ENCODE assay signal across 28 cellular contexts in the genomic region with DNA sequence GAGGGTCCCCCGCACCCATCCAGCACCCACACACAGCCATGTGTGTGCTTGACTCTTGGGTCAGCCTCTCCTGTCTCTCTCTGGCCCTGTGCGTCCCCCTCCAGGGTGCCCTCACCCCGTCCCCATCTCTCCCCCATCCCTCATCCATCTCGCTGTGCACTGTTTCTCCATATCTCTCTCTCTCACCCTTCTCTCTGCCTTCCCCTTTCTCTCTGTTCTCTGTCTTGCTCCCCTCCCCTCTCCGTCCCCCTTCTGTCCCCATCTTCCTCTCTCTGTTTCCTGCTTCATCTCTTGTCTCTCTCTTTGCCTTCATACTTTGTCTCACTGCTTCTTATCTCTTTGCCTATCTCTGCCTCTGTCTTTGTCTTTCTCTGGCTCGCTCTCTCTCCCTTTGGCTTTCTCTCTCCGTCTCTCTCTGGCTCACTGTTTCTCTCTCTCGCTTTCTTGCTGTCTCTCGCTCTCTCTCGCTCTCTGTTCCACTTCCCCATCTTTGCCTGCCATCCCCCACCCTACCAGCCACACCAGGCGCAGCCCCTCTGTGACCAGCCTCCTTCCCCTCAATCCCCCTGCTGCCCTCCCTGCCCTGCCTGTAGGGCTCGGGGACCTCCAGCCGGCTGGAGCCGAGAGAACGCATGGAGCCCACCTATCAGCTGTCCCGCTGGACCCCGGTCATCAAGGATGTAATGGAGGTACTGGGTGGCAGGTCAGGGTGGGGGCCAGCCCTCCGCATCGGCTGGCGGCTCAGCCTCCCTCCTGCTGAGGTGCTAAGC. TPM values are rescaled to one million over a fixed set of nuclear protein-coding genes. Genes with fewer than 3 reads are reported as not detected.
DNase-seq lines count a peak whose midpoint lies in the region; ATAC-seq and TF ChIP-seq lines count a peak whose summit lies in the region.
"Had no signal": no experiment of that assay in that cellular context is flagged by ENCODE, and none has a peak within 500 bp of the region (broad histone marks: within the 10 kb centered on the region; RNA-seq: fewer than 3 reads in every experiment).

No MANE protein-coding gene starts in this region.

- H3K27ac ChIP-seq in HEK293 (ENCODE audit: extremely low read depth, low read depth, low read length) (no peak overlapping the region), WERI-Rb-1 (no peak overlapping the region), A673 (ENCODE audit: low read depth, low read length, poor library complexity, severe bottlenecking) (no peak overlapping the region)

- H3K27me3 Mint-ChIP-seq in neural crest cell (ENCODE audit: low read depth): peaks cover 17% of the 10 kb centered on the region
- H3K27me3 Mint-ChIP-seq in activated CD4-positive, alpha-beta memory T cell treated with anti-CD3 and anti-CD28 coated beads for 36 hours: no peaks in the 10 kb centered on the region
- H3K27me3 Mint-ChIP-seq: activated naive CD4-positive, alpha-beta T cell treated with anti-CD3 and anti-CD28 coated beads, Interleukin-2, amount 50 U/mL, for 24 hours; natural killer cell treated with Interleukin-12 subunit alpha and Interleukin-12 subunit beta and Interleukin-15 and Interleukin-18, amount 100 ng/mL, for 72 hours; T-helper 17 cell had no signal

- no peaks in the 10 kb centered on the region for H3K36me3 Mint-ChIP-seq in neural crest cell (ENCODE audit: low read depth)
- H3K36me3 Mint-ChIP-seq in activated CD4-positive, alpha-beta memory T cell treated with anti-CD3 and anti-CD28 coated beads for 36 hours: peaks cover 10% of the 10 kb centered on the region
- H3K36me3 Mint-ChIP-seq: natural killer cell treated with Interleukin-12 subunit alpha and Interleukin-12 subunit beta and Interleukin-15 and Interleukin-18, amount 100 ng/mL, for 72 hours had no signal

- CTCF ChIA-PET in HEK293 (lab: Yijun Ruan, JAX) (interaction anchor here (0.6 kb wide), 1 partner anchor 156 kb away, joined by 3 read pairs; no protein-coding TSS in a partner anchor), A673 (lab: Charles Lee) (no interaction called here)
- CTCF ChIA-PET in activated CD4-positive, alpha-beta memory T cell treated with anti-CD3 and anti-CD28 coated beads for 36 hours (lab: Charles Lee): no interaction called here

- BruUV-seq in A673 (replicated peaks; lab: Mats Ljungman, UMichigan): no TSS peak

- TF ChIP-seq CTCF in HEK293 (tag by site-specific recombination; IDR thresholded peaks at IDR 0.05) (no peak), WERI-Rb-1 (IDR thresholded peaks at IDR 0.05; ENCODE audit: low read depth, low read length) (no peak), neural crest cell (conservative IDR thresholded peaks at IDR 0.05) (no peak), A673 (conservative IDR thresholded peaks at IDR 0.05; ENCODE audit: low read depth, low read length) (no peak)

- H3K9me3 ChIP-seq in HEK293 (ENCODE audit: control insufficient read depth, insufficient read depth, low read depth, low read length) (no peaks in the 10 kb centered on the region), WERI-Rb-1 (ENCODE audit: severe bottlenecking) (no peaks in the 10 kb centered on the region), A673 (ENCODE audit: low read depth, low read length, poor library complexity, severe bottlenecking) (no peaks in the 10 kb centered on the region)

- H3K9me3 Mint-ChIP-seq in neural crest cell: no peaks in the 10 kb centered on the region
- no peaks in the 10 kb centered on the region for H3K9me3 Mint-ChIP-seq in activated CD4-positive, alpha-beta memory T cell treated with anti-CD3 and anti-CD28 coated beads for 36 hours
- H3K9me3 Mint-ChIP-seq: activated naive CD4-positive, alpha-beta T cell treated with anti-CD3 and anti-CD28 coated beads, Interleukin-2, amount 50 U/mL, for 24 hours; activated T-cell treated with anti-CD3 and anti-CD28 coated beads, Interleukin-2, amount 50 U/mL, for 72 hours; natural killer cell treated with Interleukin-12 subunit alpha and Interleukin-12 subunit beta and Interleukin-15 and Interleukin-18, amount 100 ng/mL, for 72 hours had no signal

- no peaks in the 10 kb centered on the region for H3K27me3 ChIP-seq in WERI-Rb-1 (ENCODE audit: insufficient read depth, low read depth, severe bottlenecking)
- H3K27me3 ChIP-seq in A673 (replicated peaks; ENCODE audit: insufficient read depth, low read depth, low read length, poor library complexity): no peaks in the 10 kb centered on the region

- DNase-seq in MV-4-11 (lab: John Stamatoyannopoulos, UW): peak; percentile 81
- DNase-seq in WERI-Rb-1: peak; percentile 34
- DNase-seq in neural crest cell (ENCODE audit: low read depth, low spot score): no peak
- no peak for DNase-seq in AG20443 (ENCODE audit: low spot score)
- DNase-seq in activated CD4-positive, alpha-beta memory T cell treated with anti-CD3 and anti-CD28 coated beads for 36 hours: no peak
- no peak for DNase-seq in A673 (ENCODE audit: low spot score)
- DNase-seq: activated CD4-positive, CD25-positive, alpha-beta regulatory T cell; activated T-cell treated with anti-CD3 and anti-CD28 coated beads, Interleukin-2, amount 50 U/mL, for 72 hours; AML-193; DND-41; effector memory CD4-positive, alpha-beta T cell; HCEC 1CT; kidney glomerular epithelial cell; mammary epithelial cell; NCI-H1417 treated with DMSO at 0.1 percent for 48 hours; NCI-H2171; NCI-H526 treated with DMSO at 0.1 percent for 48 hours; PC-3; SHP77; stimulated activated CD4-positive, alpha-beta T cell treated with anti-CD3 and anti-CD28 coated beads, Interleukin-4, amount 100 ng/mL, for 24 hours; T-helper 17 cell had no signal

- no peak for ATAC-seq in HG03520 (IDR thresholded peaks at IDR 0.05; ENCODE audit: unreplicated experiment)
- ATAC-seq: activated T-cell treated with anti-CD3 and anti-CD28 coated beads, Interleukin-2, amount 50 U/mL, for 72 hours; natural killer cell treated with Interleukin-12 subunit alpha and Interleukin-12 subunit beta and Interleukin-15 and Interleukin-18, amount 100 ng/mL, for 72 hours; PC-3; T-helper 17 cell had no signal

- H3K4me1 ChIP-seq in HEK293 (ENCODE audit: control insufficient read depth, insufficient read depth, low read length) (no peaks in the 10 kb centered on the region), A673 (ENCODE audit: insufficient read depth, low read length, poor library complexity, severe bottlenecking) (no peaks in the 10 kb centered on the region)

- peak overlapping the region; percentile 8 for H3K4me3 Mint-ChIP-seq in neural crest cell
- H3K4me3 Mint-ChIP-seq in activated CD4-positive, alpha-beta memory T cell treated with anti-CD3 and anti-CD28 coated beads for 36 hours: no peak overlapping the region
- H3K4me3 Mint-ChIP-seq: activated naive CD4-positive, alpha-beta T cell treated with anti-CD3 and anti-CD28 coated beads, Interleukin-2, amount 50 U/mL, for 24 hours; activated T-cell treated with anti-CD3 and anti-CD28 coated beads, Interleukin-2, amount 50 U/mL, for 72 hours; natural killer cell treated with Interleukin-12 subunit alpha and Interleukin-12 subunit beta and Interleukin-15 and Interleukin-18, amount 100 ng/mL, for 72 hours; T-helper 17 cell had no signal

- H3K4me3 ChIP-seq in HEK293 (ENCODE audit: low read depth, low read length) (no peak overlapping the region), WERI-Rb-1 (ENCODE audit: low read depth, low read length) (no peak overlapping the region), A673 (ENCODE audit: low read depth, low read length, poor library complexity, severe bottlenecking) (no peak overlapping the region)

- H3K36me3 ChIP-seq in HEK293 (ENCODE audit: control insufficient read depth in 2 of 2, insufficient read depth in 1 of 2, low read length in 2 of 2) (peaks cover 0 to 8% of the 10 kb centered on the region in 2 experiments; a peak in 1 of 3 replicates), WERI-Rb-1 (no peaks in the 10 kb centered on the region), A673 (ENCODE audit: insufficient read depth, low read length, poor library complexity, severe bottlenecking) (no peaks in the 10 kb centered on the region)

- intact Hi-C loops in activated CD4-positive, alpha-beta memory T cell treated with anti-CD3 and anti-CD28 coated beads for 36 hours (cut with micrococcal nuclease): no loop called here
- intact Hi-C loops in A673 (cut with micrococcal nuclease; ENCODE audit: unreplicated experiment): no loop called here

- H3K27ac Mint-ChIP-seq in neural crest cell (ENCODE audit: unreplicated experiment): no peak overlapping the region
- no peak overlapping the region for H3K27ac Mint-ChIP-seq in activated CD4-positive, alpha-beta memory T cell treated with anti-CD3 and anti-CD28 coated beads for 36 hours
- H3K27ac Mint-ChIP-seq: activated naive CD4-positive, alpha-beta T cell treated with anti-CD3 and anti-CD28 coated beads, Interleukin-2, amount 50 U/mL, for 24 hours; activated T-cell treated with anti-CD3 and anti-CD28 coated beads, Interleukin-2, amount 50 U/mL, for 72 hours; T-helper 17 cell had no signal

- POLR2A ChIA-PET in HEK293 (lab: Yijun Ruan, JAX): interaction anchor here (0.6 kb wide), 1 partner anchor 305 kb away, joined by 3 read pairs; no protein-coding TSS in a partner anchor
- POLR2A ChIA-PET in activated CD4-positive, alpha-beta memory T cell treated with anti-CD3 and anti-CD28 coated beads for 36 hours (lab: Charles Lee): no interaction called here
- POLR2A ChIA-PET in A673 (lab: Charles Lee; ENCODE audit: low non-redundant PET): no interaction called here

- H3K4me1 Mint-ChIP-seq in neural crest cell: no peaks in the 10 kb centered on the region
- no peaks in the 10 kb centered on the region for H3K4me1 Mint-ChIP-seq in activated CD4-positive, alpha-beta memory T cell treated with anti-CD3 and anti-CD28 coated beads for 36 hours (ENCODE audit: low read depth)
- H3K4me1 Mint-ChIP-seq: activated naive CD4-positive, alpha-beta T cell treated with anti-CD3 and anti-CD28 coated beads, Interleukin-2, amount 50 U/mL, for 24 hours had no signal

TF ChIP-seq in HEK293, 187 proteins besides CTCF, POLR2A, EP300 and RAD21 (continues in another document):
- TF ChIP-seq GLI4 (tag by site-specific recombination; IDR thresholded peaks at IDR 0.05) (no peak), GLIS2 (tag by site-specific recombination; IDR thresholded peaks at IDR 0.05) (no peak), KLF10 (tag by site-specific recombination; IDR thresholded peaks at IDR 0.05) (no peak)

RNA-seq across cellular contexts. Expression of a gene that starts 8.9 kb away (rescaled TPM):
- total RNA-seq in neural crest cell (4.6 and 5.2 TPM in 2 replicates), A673 (2021) (49.8 and 60.0 TPM in 2 replicates)
- total RNA-seq in activated CD4-positive, alpha-beta memory T cell treated with anti-CD3 and anti-CD28 coated beads for 36 hours: 100 to 1,000 TPM; 109 to 111 TPM

RNA-seq across cellular contexts. Expression of a gene that starts 12.3 kb away (rescaled TPM):
- total RNA-seq in neural crest cell: not detected in 2 replicates
- under 1 TPM; 0.41 to 0.62 TPM for total RNA-seq in activated CD4-positive, alpha-beta memory T cell treated with anti-CD3 and anti-CD28 coated beads for 36 hours
- total RNA-seq in A673 (2021): not detected in 2 replicates
- total RNA-seq: chondrocyte, fibroblast of lung, glomerular endothelial cell, PC-3 had no signal

RNA-seq across cellular contexts. Expression of a gene that starts 16.2 kb away (rescaled TPM):
- total RNA-seq in neural crest cell (141 and 165 TPM in 2 replicates), A673 (2021) (129 and 130 TPM in 2 replicates)
- 100 to 1,000 TPM; 106 to 114 TPM for total RNA-seq in activated CD4-positive, alpha-beta memory T cell treated with anti-CD3 and anti-CD28 coated beads for 36 hours

RNA-seq across cellular contexts. Expression of a gene that starts 16.5 kb away (rescaled TPM):
- total RNA-seq in neural crest cell: 47.0 and 47.8 TPM in 2 replicates
- 10 to 100 TPM; 50.0 to 52.4 TPM for total RNA-seq in activated CD4-positive, alpha-beta memory T cell treated with anti-CD3 and anti-CD28 coated beads for 36 hours
- 46.8 and 50.4 TPM in 2 replicates for total RNA-seq in A673 (2021)

RNA-seq across cellular contexts. Expression of a gene that starts 23.0 kb away (rescaled TPM):
- total RNA-seq in neural crest cell (not detected in 2 replicates), A673 (2021) (not detected in 2 replicates)
- total RNA-seq in activated CD4-positive, alpha-beta memory T cell treated with anti-CD3 and anti-CD28 coated beads for 36 hours: not detected
- total RNA-seq: activated T-cell treated with anti-CD3 and anti-CD28 coated beads, Interleukin-2, amount 50 U/mL, for 72 hours; chondrocyte; fibroblast of lung; glomerular endothelial cell; mammary epithelial cell; natural killer cell treated with Interleukin-12 subunit alpha and Interleukin-12 subunit beta and Interleukin-15 and Interleukin-18, amount 100 ng/mL, for 72 hours; PC-3; T-helper 17 cell had no signal

Comparison
In these comparisons a context has a peak if more than half of its experiments do, and no peak if none do; other contexts are left out.
1. DNase-seq: peak in MV-4-11 (single experiment) and WERI-Rb-1 (single experiment); none in neural crest cell (single experiment), AG20443 (single experiment), activated CD4-positive, alpha-beta memory T cell treated with anti-CD3 and anti-CD28 coated beads for 36 hours (single experiment) and A673 (single experiment).